Comparison of ENCODE assay signal across 8 cellular contexts in genomic region chr16:31713945-31714898, GRCh38.
DNase-seq lines count a peak whose midpoint lies in the region; ATAC-seq and TF ChIP-seq lines count a peak whose summit lies in the region.

No MANE protein-coding gene starts in this region.

- H3K27me3 Mint-ChIP-seq in T-helper 17 cell, result no peaks in the 10 kb centered on the region

- peak overlapping the region; percentile 99 for H3K4me3 Mint-ChIP-seq in T-helper 17 cell

- no peaks in the 10 kb centered on the region for H3K9me3 ChIP-seq in T-helper 17 cell (ENCODE audit: control insufficient read depth, low read length, poor library complexity, severe bottlenecking)

- peak; percentile 31 for TF ChIP-seq CTCF in fibroblast of mammary gland (conservative IDR thresholded peaks at IDR 0.05; ENCODE audit: control insufficient read depth, insufficient read depth, low read depth, low read length)

- peaks cover 2% of the 10 kb centered on the region for H3K36me3 Mint-ChIP-seq in T-helper 17 cell (ENCODE audit: low read depth)

- peak; percentile 60 for DNase-seq in activated CD8-positive, alpha-beta memory T cell treated with anti-CD3 and anti-CD28 coated beads for 24 hours
- DNase-seq in activated CD8-positive, alpha-beta memory T cell treated with anti-CD3 and anti-CD28 coated beads, Interleukin-2, amount 50 U/mL, for 48 hours, result no peak
- DNase-seq in T-helper 17 cell (no peak), fibroblast of mammary gland (ENCODE audit: low read depth) (no peak), pons (ENCODE audit: low spot score) (peak; percentile 14), mucosa of gallbladder (ENCODE audit: low spot score) (no peak), dedifferentiated amniotic fluid mesenchymal stem cell (ENCODE audit: extremely low spot score) (no peak)

- H3K4me1 Mint-ChIP-seq in T-helper 17 cell, result peaks cover 46% of the 10 kb centered on the region

- peak overlapping the region; percentile 97 for H3K4me3 ChIP-seq in fibroblast of mammary gland (ENCODE audit: control insufficient read depth, low read depth, low read length)

- ATAC-seq in T-helper 17 cell (no peak), HG02642 (IDR thresholded peaks at IDR 0.05; ENCODE audit: poor library complexity, unreplicated experiment) (no peak)

- H3K27ac Mint-ChIP-seq in T-helper 17 cell, result peak overlapping the region; percentile 99

Comparison
In these comparisons a context has a peak if more than half of its experiments do, and no peak if none do; other contexts are left out.
1. DNase-seq: peak in activated CD8-positive, alpha-beta memory T cell treated with anti-CD3 and anti-CD28 coated beads for 24 hours (single experiment) and pons (single experiment); none in activated CD8-positive, alpha-beta memory T cell treated with anti-CD3 and anti-CD28 coated beads, Interleukin-2, amount 50 U/mL, for 48 hours (single experiment), T-helper 17 cell (0 of 3), fibroblast of mammary gland (single experiment), mucosa of gallbladder (single experiment) and dedifferentiated amniotic fluid mesenchymal stem cell (single experiment).